ENCODE assay signal across 29 cellular contexts in genomic region chr5:178165585-178165984, GRCh38. TPM values are rescaled to one million over a fixed set of nuclear protein-coding genes. Genes with fewer than 3 reads are reported as not detected.
"Had no signal": no experiment of that assay in that cellular context is flagged by ENCODE, and none has a peak within 500 bp of the region (broad histone marks: within the 10 kb centered on the region; RNA-seq: fewer than 3 reads in every experiment).

No MANE protein-coding gene starts in this region.

- ATAC-seq: activated T-helper 17 cell treated with anti-CD3 and anti-CD28 coated beads, Interleukin-2, amount 50 U/mL, for 72 hours; Panc1; Right ventricle myocardium inferior; T-cell had no signal

- FAIRE-seq: TTC549 had no signal

- DNase-seq: activated CD4-positive, alpha-beta memory T cell treated with anti-CD3 and anti-CD28 coated beads, Interleukin-2, amount 10 ng/mL, durations not matched to agents 7 days and 5 days; activated CD4-positive, alpha-beta T cell treated with anti-CD3 and anti-CD28 coated beads, Interleukin-2, amount 50 U/mL, for 1 hour; activated CD4-positive, CD25-positive, alpha-beta regulatory T cell; activated gamma-delta T cell treated with Interleukin-2 at 50 U/mL for 16 hours; activated naive CD4-positive, alpha-beta T cell treated with anti-CD3 and anti-CD28 coated beads, Interleukin-2, amount 10 ng/mL, durations not matched to agents 7 days and 5 days; activated naive CD8-positive, alpha-beta T cell treated with anti-CD3 and anti-CD28 coated beads for 36 hours; activated T-cell treated with anti-CD3 and anti-CD28 coated beads for 4 hours; activated T-cell treated with anti-CD3 and anti-CD28 coated beads, Interleukin-2, amount 50 U/mL, for 48 hours; Kasumi-1; NCI-H1105 treated with DMSO at 0.1 percent for 48 hours; NCI-H1436 treated with DMSO at 0.1 percent for 48 hours; NCI-H187; NCI-H2081; NCI-H510A treated with DMSO at 0.1 percent for 48 hours; NCI-H69; NK-92 treated with Interleukin-12 subunit alpha and Interleukin-12 subunit beta, amount 100 ng/mL, for 24 hours; OCI-M1; RPMI8226; T-cell; T-helper 2 cell; T1000 had no signal

- H3K4me3 ChIP-seq: SK-N-MC had no signal

- H3K27ac ChIP-seq: SK-N-MC had no signal

RNA-seq across cellular contexts. Expression of gene GMCL2, which starts 21.6 kb away (rescaled TPM):
- total RNA-seq: activated CD4-positive, alpha-beta memory T cell treated with anti-CD3 and anti-CD28 coated beads, Interleukin-2, amount 10 ng/mL, durations not matched to agents 7 days and 5 days; activated CD8-positive, alpha-beta memory T cell treated with anti-CD3 and anti-CD28 coated beads for 36 hours; activated naive CD8-positive, alpha-beta T cell treated with anti-CD3 and anti-CD28 coated beads for 36 hours; activated T-helper 17 cell treated with anti-CD3 and anti-CD28 coated beads, Interleukin-2, amount 50 U/mL, for 72 hours; cardiac septum; Right ventricle myocardium inferior; T-cell had no signal
- polyA plus RNA-seq: adipose tissue had no signal
